Comparison of ENCODE assay signal across 8 cellular contexts in the genomic region with DNA sequence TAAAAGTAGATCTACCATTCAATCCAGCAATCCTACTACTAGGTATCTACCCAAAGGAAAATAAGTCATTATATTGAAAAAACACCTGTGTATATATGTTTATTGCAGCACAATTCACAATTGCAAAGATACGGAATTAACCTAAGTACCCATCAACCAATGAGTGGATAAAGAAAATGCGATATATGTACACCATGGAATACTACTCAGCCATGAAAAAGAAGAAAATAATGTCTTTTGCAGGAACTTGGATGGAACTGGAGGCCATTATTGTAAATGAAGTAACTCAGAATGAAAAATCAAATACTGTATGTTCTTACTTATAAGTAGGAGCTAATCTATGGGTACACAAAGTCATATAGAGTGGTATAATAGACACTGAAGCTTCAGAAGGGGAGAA.
"Had no signal": no experiment of that assay in that cellular context is flagged by ENCODE, and none has a peak within 500 bp of the region (broad histone marks: within the 10 kb centered on the region; RNA-seq: fewer than 3 reads in every experiment).

No MANE protein-coding gene starts in this region.

- H3K4me3 ChIP-seq: GM12878 had no signal

- ATAC-seq: GM12878 had no signal

- FAIRE-seq: G401.6, GM12878, GM12891, GM12892, GM18507, GM19239 had no signal

- DNase-seq: GDM1, GF-D8 had no signal
